In the genomic region with DNA sequence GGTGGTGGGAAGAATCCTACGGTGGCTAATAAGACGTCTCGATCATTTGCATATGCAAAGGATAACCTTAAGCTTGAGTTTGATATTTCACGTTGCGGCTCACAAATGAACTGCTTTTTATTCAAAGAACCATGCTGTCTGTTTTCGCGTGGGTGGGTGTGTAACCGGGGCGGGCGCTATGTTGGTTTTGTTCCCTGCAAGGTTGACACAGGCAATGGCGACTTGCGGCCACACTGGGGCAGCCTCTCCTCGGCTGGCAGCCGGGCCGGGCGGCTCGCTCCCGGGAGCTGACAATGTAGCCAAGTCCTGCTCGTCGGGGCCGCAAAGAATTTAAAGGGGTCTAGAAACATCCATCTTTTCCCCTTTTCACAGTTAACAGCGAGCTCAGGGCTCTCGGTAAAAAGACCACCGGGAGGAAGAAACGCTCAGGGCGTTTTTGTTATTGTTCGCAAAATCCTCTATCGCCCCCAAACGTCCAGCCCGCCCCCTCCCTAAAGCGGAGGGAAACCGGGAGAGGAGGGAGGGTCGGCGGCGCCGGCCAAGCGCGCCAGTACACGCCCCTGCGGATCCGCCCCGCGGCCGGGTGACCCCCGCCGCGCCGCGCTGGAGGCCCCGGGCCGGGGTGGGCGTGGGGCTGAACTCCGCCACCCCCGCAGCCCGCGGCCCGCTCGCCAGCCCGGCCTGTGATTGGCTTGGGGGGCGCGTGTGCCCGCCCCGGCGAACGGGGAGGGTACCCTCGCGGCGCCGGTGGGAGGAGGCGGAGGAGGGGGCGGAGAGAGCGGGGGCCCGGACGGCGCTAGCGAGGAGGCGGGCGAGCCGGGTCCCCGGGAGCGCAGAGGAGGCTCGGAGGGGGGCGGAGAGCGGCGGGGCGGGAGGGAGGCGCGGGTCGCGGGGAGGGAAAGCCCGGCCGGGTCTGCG, we compare ENCODE assay signal across 1 cellular context.
TF ChIP-seq lines count a peak whose summit lies in the region.

NEDD4L (plus strand) TSS at position 775 of the 918 bp plus-strand sequence. CDS start 435 bp downstream, outside the sequence.

TF ChIP-seq in GM12878, 131 proteins besides CTCF, POLR2A, EP300 and RAD21 (continued from another document):
- TF ChIP-seq MEF2B (IDR thresholded peaks at IDR 0.05; ENCODE audit: partially characterized antibody, poor library complexity, severe bottlenecking) (no peak), FOXM1 (IDR thresholded peaks at IDR 0.05; ENCODE audit: low read depth, low read length) (no peak), PBX3 (IDR thresholded peaks at IDR 0.05; ENCODE audit: insufficient replicate concordance, low read depth, low read length) (no peak), GABPA (IDR thresholded peaks at IDR 0.05; ENCODE audit: low read depth) (no peak), RELA (IDR thresholded peaks at IDR 0.05; ENCODE audit: borderline replicate concordance, partially characterized antibody) (no peak), NBN (IDR thresholded peaks at IDR 0.05) (0 out of 2 replicates have a peak, but pooled peaks have one; percentile 61), ATF7 (IDR thresholded peaks at IDR 0.05; ENCODE audit: low read depth) (no peak), ZNF207 (IDR thresholded peaks at IDR 0.05; ENCODE audit: borderline replicate concordance) (peak; percentile 71), ZNF217 (IDR thresholded peaks at IDR 0.05) (0 out of 2 replicates have a peak, but pooled peaks have one; percentile 26), KAT2A (conservative IDR thresholded peaks at IDR 0.05; ENCODE audit: control insufficient read depth, low read depth, low read length) (no peak), BCL11A (IDR thresholded peaks at IDR 0.05; ENCODE audit: low read depth, low read length) (0 out of 2 replicates have a peak, but pooled peaks have one; percentile 7), ELK1 (IDR thresholded peaks at IDR 0.05; ENCODE audit: low read depth, low read length) (no peak), RFX5 (IDR thresholded peaks at IDR 0.05; ENCODE audit: low read depth, low read length) (peak; percentile 7; the same call in 1 of the 2 replicates), SMC3 (IDR thresholded peaks at IDR 0.05; ENCODE audit: borderline replicate concordance, low read length) (peak; percentile 94), CBFB (IDR thresholded peaks at IDR 0.05; ENCODE audit: low read depth) (peak; percentile 27; the same call in 1 of the 2 replicates), HSF1 (IDR thresholded peaks at IDR 0.05; ENCODE audit: low read depth, low read length) (no peak), MXI1 (IDR thresholded peaks at IDR 0.05; ENCODE audit: low read depth, low read length) (peak; percentile 74; the same call in 1 of the 2 replicates), NR2F1 (conservative IDR thresholded peaks at IDR 0.05) (no peak; the same call in 1 of the 2 replicates), CHD2 (IDR thresholded peaks at IDR 0.05; ENCODE audit: borderline replicate concordance, low read depth, low read length) (0 out of 2 replicates have a peak, but pooled peaks have one; percentile 23), SMARCA5 (IDR thresholded peaks at IDR 0.05) (peak; percentile 74; the same call in 1 of the 2 replicates), CEBPZ (IDR thresholded peaks at IDR 0.05; ENCODE audit: low read depth, low read length) (no peak), JUNB (IDR thresholded peaks at IDR 0.05) (no peak), CREB1 (IDR thresholded peaks at IDR 0.05; ENCODE audit: low read depth) (peak; percentile 40; the same call in 1 of the 2 replicates), POLR2AphosphoS2 (IDR thresholded peaks at IDR 0.05; ENCODE audit: low read depth, low read length) (no peak), DPF2 (IDR thresholded peaks at IDR 0.05) (peak; percentile 53; the same call in 1 of the 2 replicates), BCL3 (IDR thresholded peaks at IDR 0.05; ENCODE audit: borderline replicate concordance, insufficient read depth, low read depth, low read length, poor library complexity, severe bottlenecking) (no peak), EGR1 (IDR thresholded peaks at IDR 0.05; ENCODE audit: borderline replicate concordance in 1 of 2, low read depth in 2 of 2, low read length in 2 of 2) (peak in 1 of 2 experiments; percentile 87; a peak in 2 of 3 replicates)
- TF ChIP-seq, protein P1, sequence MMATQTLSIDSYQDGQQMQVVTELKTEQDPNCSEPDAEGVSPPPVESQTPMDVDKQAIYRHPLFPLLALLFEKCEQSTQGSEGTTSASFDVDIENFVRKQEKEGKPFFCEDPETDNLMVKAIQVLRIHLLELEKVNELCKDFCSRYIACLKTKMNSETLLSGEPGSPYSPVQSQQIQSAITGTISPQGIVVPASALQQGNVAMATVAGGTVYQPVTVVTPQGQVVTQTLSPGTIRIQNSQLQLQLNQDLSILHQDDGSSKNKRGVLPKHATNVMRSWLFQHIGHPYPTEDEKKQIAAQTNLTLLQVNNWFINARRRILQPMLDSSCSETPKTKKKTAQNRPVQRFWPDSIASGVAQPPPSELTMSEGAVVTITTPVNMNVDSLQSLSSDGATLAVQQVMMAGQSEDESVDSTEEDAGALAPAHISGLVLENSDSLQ (IDR thresholded peaks at IDR 0.05): no peak
- TF ChIP-seq, protein P2, sequence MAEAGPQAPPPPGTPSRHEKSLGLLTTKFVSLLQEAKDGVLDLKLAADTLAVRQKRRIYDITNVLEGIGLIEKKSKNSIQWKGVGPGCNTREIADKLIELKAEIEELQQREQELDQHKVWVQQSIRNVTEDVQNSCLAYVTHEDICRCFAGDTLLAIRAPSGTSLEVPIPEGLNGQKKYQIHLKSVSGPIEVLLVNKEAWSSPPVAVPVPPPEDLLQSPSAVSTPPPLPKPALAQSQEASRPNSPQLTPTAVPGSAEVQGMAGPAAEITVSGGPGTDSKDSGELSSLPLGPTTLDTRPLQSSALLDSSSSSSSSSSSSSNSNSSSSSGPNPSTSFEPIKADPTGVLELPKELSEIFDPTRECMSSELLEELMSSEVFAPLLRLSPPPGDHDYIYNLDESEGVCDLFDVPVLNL (IDR thresholded peaks at IDR 0.05; ENCODE audit: low read depth, low read length): 0 out of 2 replicates have a peak, but pooled peaks have one; percentile 41
- TF ChIP-seq, protein P3, sequence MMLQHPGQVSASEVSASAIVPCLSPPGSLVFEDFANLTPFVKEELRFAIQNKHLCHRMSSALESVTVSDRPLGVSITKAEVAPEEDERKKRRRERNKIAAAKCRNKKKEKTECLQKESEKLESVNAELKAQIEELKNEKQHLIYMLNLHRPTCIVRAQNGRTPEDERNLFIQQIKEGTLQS (IDR thresholded peaks at IDR 0.05; ENCODE audit: borderline replicate concordance, extremely low read depth, low read depth, low read length): no peak
- TF ChIP-seq, protein P4, sequence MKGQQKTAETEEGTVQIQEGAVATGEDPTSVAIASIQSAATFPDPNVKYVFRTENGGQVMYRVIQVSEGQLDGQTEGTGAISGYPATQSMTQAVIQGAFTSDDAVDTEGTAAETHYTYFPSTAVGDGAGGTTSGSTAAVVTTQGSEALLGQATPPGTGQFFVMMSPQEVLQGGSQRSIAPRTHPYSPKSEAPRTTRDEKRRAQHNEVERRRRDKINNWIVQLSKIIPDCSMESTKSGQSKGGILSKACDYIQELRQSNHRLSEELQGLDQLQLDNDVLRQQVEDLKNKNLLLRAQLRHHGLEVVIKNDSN (IDR thresholded peaks at IDR 0.05; ENCODE audit: borderline replicate concordance, extremely low read length, insufficient read depth, low read depth, low read length): no peak
- TF ChIP-seq, protein P5, sequence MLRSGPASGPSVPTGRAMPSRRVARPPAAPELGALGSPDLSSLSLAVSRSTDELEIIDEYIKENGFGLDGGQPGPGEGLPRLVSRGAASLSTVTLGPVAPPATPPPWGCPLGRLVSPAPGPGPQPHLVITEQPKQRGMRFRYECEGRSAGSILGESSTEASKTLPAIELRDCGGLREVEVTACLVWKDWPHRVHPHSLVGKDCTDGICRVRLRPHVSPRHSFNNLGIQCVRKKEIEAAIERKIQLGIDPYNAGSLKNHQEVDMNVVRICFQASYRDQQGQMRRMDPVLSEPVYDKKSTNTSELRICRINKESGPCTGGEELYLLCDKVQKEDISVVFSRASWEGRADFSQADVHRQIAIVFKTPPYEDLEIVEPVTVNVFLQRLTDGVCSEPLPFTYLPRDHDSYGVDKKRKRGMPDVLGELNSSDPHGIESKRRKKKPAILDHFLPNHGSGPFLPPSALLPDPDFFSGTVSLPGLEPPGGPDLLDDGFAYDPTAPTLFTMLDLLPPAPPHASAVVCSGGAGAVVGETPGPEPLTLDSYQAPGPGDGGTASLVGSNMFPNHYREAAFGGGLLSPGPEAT (IDR thresholded peaks at IDR 0.05; ENCODE audit: low read depth): no peak
